In genomic region chr1:108896160-108897150, GRCh38 we compare ENCODE assay signal across 15 cellular contexts. TPM values are rescaled to one million over a fixed set of nuclear protein-coding genes. Genes with fewer than 3 reads are reported as not detected.
DNase-seq lines count a peak whose midpoint lies in the region; ATAC-seq and TF ChIP-seq lines count a peak whose summit lies in the region.
"Had no signal": no experiment of that assay in that cellular context is flagged by ENCODE, and none has a peak within 500 bp of the region (broad histone marks: within the 10 kb centered on the region; RNA-seq: fewer than 3 reads in every experiment).

No MANE protein-coding gene starts in this region.

- no peak overlapping the region for H3K27ac Mint-ChIP-seq in stimulated activated effector memory CD8-positive, alpha-beta T cell treated with anti-CD3 and anti-CD28 coated beads, Interleukin-12 subunit alpha, Interleukin-12 subunit beta, amount 100 ng/mL, for 72 hours
- H3K27ac Mint-ChIP-seq: activated CD8-positive, alpha-beta T cell treated with anti-CD3 and anti-CD28 coated beads for 36 hours; activated naive CD8-positive, alpha-beta T cell treated with anti-CD3 and anti-CD28 coated beads, Interleukin-2, amount 10 ng/mL, durations not matched to agents 7 days and 5 days had no signal

- H3K4me1 ChIP-seq in osteoblast (ENCODE audit: insufficient read depth, low read length) (peaks cover 14% of the 10 kb centered on the region), thyroid gland (no peaks in the 10 kb centered on the region)

- H3K36me3 ChIP-seq in osteoblast (ENCODE audit: insufficient read depth, low read length) (peaks cover 8% of the 10 kb centered on the region), thyroid gland (no peaks in the 10 kb centered on the region)

- TF ChIP-seq CTCF in osteoblast (IDR thresholded peaks at IDR 0.05; ENCODE audit: extremely low read depth, low read depth, low read length) (no peak), thyroid gland (IDR thresholded peaks at IDR 0.05) (no peak)

- peak overlapping the region; percentile 30 for H2AFZ ChIP-seq in osteoblast (ENCODE audit: low read length)

- H3K27ac ChIP-seq in osteoblast (ENCODE audit: low read depth, low read length) (peak overlapping the region; percentile 17), thyroid gland (no peak overlapping the region)
- H3K27ac ChIP-seq: SJSA1 had no signal

- H3K36me3 Mint-ChIP-seq in stimulated activated effector memory CD8-positive, alpha-beta T cell treated with anti-CD3 and anti-CD28 coated beads, Interleukin-12 subunit alpha, Interleukin-12 subunit beta, amount 100 ng/mL, for 72 hours, result peaks cover 6% of the 10 kb centered on the region

- no peaks in the 10 kb centered on the region for H3K4me1 Mint-ChIP-seq in stimulated activated effector memory CD8-positive, alpha-beta T cell treated with anti-CD3 and anti-CD28 coated beads, Interleukin-12 subunit alpha, Interleukin-12 subunit beta, amount 100 ng/mL, for 72 hours
- H3K4me1 Mint-ChIP-seq: activated naive CD8-positive, alpha-beta T cell treated with anti-CD3 and anti-CD28 coated beads, Interleukin-2, amount 10 ng/mL, durations not matched to agents 7 days and 5 days had no signal

- no peak overlapping the region for H3K4me3 Mint-ChIP-seq in stimulated activated effector memory CD8-positive, alpha-beta T cell treated with anti-CD3 and anti-CD28 coated beads, Interleukin-12 subunit alpha, Interleukin-12 subunit beta, amount 100 ng/mL, for 72 hours
- H3K4me3 Mint-ChIP-seq: activated CD8-positive, alpha-beta T cell treated with anti-CD3 and anti-CD28 coated beads for 36 hours; activated naive CD8-positive, alpha-beta T cell treated with anti-CD3 and anti-CD28 coated beads, Interleukin-2, amount 10 ng/mL, durations not matched to agents 7 days and 5 days had no signal

- peaks cover 31% of the 10 kb centered on the region for H3K79me2 ChIP-seq in osteoblast (ENCODE audit: insufficient read depth, low read length)

- TF ChIP-seq POLR2A in thyroid gland (IDR thresholded peaks at IDR 0.05), result no peak

- peak overlapping the region; percentile 66 for H3K4me2 ChIP-seq in osteoblast (ENCODE audit: insufficient read depth, low read length)

- H3K27me3 ChIP-seq in osteoblast (ENCODE audit: insufficient read depth, low read length) (no peaks in the 10 kb centered on the region), thyroid gland (no peaks in the 10 kb centered on the region)
- H3K27me3 ChIP-seq: SJSA1 had no signal

- no peaks in the 10 kb centered on the region for H3K9me3 Mint-ChIP-seq in stimulated activated effector memory CD8-positive, alpha-beta T cell treated with anti-CD3 and anti-CD28 coated beads, Interleukin-12 subunit alpha, Interleukin-12 subunit beta, amount 100 ng/mL, for 72 hours
- H3K9me3 Mint-ChIP-seq: activated CD8-positive, alpha-beta T cell treated with anti-CD3 and anti-CD28 coated beads for 36 hours; activated naive CD8-positive, alpha-beta T cell treated with anti-CD3 and anti-CD28 coated beads, Interleukin-2, amount 10 ng/mL, durations not matched to agents 7 days and 5 days had no signal

- intact Hi-C loops in thyroid gland (cut with DNase I), result loop anchor here (5.0 kb wide), 1 partner anchor 69 kb away; no protein-coding TSS in a partner anchor

- peak; percentile 74 for DNase-seq in EH (ENCODE audit: low read depth)
- DNase-seq in NCI-H526 (lab: John Stamatoyannopoulos, UW), result peak; percentile 93 to 95
- peak; percentile 30 for DNase-seq in osteoblast (ENCODE audit: insufficient read length, low spot score, missing footprints)
- no peak for DNase-seq in stimulated activated effector memory CD8-positive, alpha-beta T cell treated with anti-CD3 and anti-CD28 coated beads, Interleukin-12 subunit alpha, Interleukin-12 subunit beta, amount 100 ng/mL, for 72 hours (ENCODE audit: low spot score in 2 of 2)
- DNase-seq in stimulated activated CD4-positive, alpha-beta T cell treated with anti-CD3 and anti-CD28 coated beads, Interleukin-2, amount 100 ng/mL, for 24 hours, result no peak
- no peak for DNase-seq in activated CD4-positive, alpha-beta T cell treated with anti-CD3 and anti-CD28 coated beads, Interleukin-2, amount 50 U/mL, for 4 hours
- no peak for DNase-seq in thyroid gland
- DNase-seq: activated CD8-positive, alpha-beta T cell treated with anti-CD3 and anti-CD28 coated beads for 36 hours; activated naive CD8-positive, alpha-beta T cell treated with anti-CD3 and anti-CD28 coated beads, Interleukin-2, amount 10 ng/mL, durations not matched to agents 7 days and 5 days; NCI-H2081; retina had no signal

- peak overlapping the region; percentile 17 for H3K4me3 ChIP-seq in osteoblast (ENCODE audit: insufficient read depth, low read length)
- H3K4me3 ChIP-seq in thyroid gland (replicated peaks in 1 of 3), result no peak overlapping the region
- H3K4me3 ChIP-seq: GM12878, lung, SJSA1 had no signal

- H4K20me1 ChIP-seq in osteoblast (ENCODE audit: insufficient read depth, low read length), result no peaks in the 10 kb centered on the region

- 79 to 83% methylated on average over 10 of the region's 10 CpGs for WGBS in thyroid gland, 2 donors

- peak; percentile 33 for ATAC-seq in esophagus mucosa
- no peak for ATAC-seq in stimulated activated effector memory CD8-positive, alpha-beta T cell treated with anti-CD3 and anti-CD28 coated beads, Interleukin-12 subunit alpha, Interleukin-12 subunit beta, amount 100 ng/mL, for 72 hours
- ATAC-seq: activated CD8-positive, alpha-beta T cell treated with anti-CD3 and anti-CD28 coated beads for 36 hours; GM12878 had no signal

- no peaks in the 10 kb centered on the region for H3K9me3 ChIP-seq in osteoblast (ENCODE audit: low read depth, low read length)
- H3K9me3 ChIP-seq in thyroid gland, result no peaks in the 10 kb centered on the region
- H3K9me3 ChIP-seq: SJSA1 had no signal

RNA-seq across cellular contexts. Expression of gene GPSM2, which starts 19.7 kb away (rescaled TPM):
- total RNA-seq in esophagus mucosa (54.5 TPM), osteoblast (21.4 and 21.8 TPM in 2 replicates), thyroid gland (10 to 100 TPM in 1 of 4 donors, 1 to 10 TPM in 3; 1.3 to 15.5 (median 6.1) TPM)

RNA-seq across cellular contexts. Expression of gene AKNAD1, which starts 39.6 kb away (rescaled TPM):
- total RNA-seq in esophagus mucosa (1.00 TPM), osteoblast (not detected in 2 replicates), thyroid gland (1 to 10 TPM in 1 of 4 donors, not detected in 3; 6.2 TPM)
- total RNA-seq: activated CD8-positive, alpha-beta T cell treated with anti-CD3 and anti-CD28 coated beads for 36 hours; activated naive CD8-positive, alpha-beta T cell treated with anti-CD3 and anti-CD28 coated beads, Interleukin-2, amount 10 ng/mL, durations not matched to agents 7 days and 5 days; GM12878 had no signal

Comparison
In these comparisons a context has a peak if more than half of its experiments do, and no peak if none do; other contexts are left out.
1. DNase-seq: peak in EH (single experiment), NCI-H526 (2 of 2) and osteoblast (single experiment); none in stimulated activated effector memory CD8-positive, alpha-beta T cell treated with anti-CD3 and anti-CD28 coated beads, Interleukin-12 subunit alpha, Interleukin-12 subunit beta, amount 100 ng/mL, for 72 hours (0 of 2), stimulated activated CD4-positive, alpha-beta T cell treated with anti-CD3 and anti-CD28 coated beads, Interleukin-2, amount 100 ng/mL, for 24 hours (0 of 2), activated CD4-positive, alpha-beta T cell treated with anti-CD3 and anti-CD28 coated beads, Interleukin-2, amount 50 U/mL, for 4 hours (0 of 2) and thyroid gland (0 of 2).